In the genomic region with DNA sequence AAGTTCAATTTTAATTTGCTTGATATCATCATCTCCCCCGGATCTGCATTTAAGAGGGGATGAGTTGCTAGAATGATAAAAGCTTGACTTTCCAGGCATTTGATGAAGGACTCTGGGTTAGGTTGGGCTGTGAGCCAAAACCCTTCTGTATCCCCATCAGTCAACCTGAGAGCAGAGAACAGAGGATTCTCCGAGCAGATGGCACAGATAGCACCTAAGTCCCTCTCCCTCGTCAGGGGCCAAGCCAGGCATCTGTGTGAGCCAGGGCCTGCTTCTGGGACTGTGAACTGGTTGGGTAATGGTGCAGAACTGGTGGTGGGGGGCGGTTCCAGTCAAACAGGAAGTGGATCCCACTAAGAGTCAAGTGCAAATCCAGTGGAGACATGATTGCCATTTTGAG, we compare ENCODE assay signal across 22 cellular contexts.
DNase-seq lines count a peak whose midpoint lies in the region.
"Had no signal": no experiment of that assay in that cellular context is flagged by ENCODE, and none has a peak within 500 bp of the region (broad histone marks: within the 10 kb centered on the region; RNA-seq: fewer than 3 reads in every experiment).

No MANE protein-coding gene starts in this region.

- no peaks in the 10 kb centered on the region for H3K36me3 ChIP-seq in BLaER1
- H3K36me3 ChIP-seq: Peyer's patch had no signal

- no peak overlapping the region for H3K9ac ChIP-seq in BLaER1
- H3K9ac ChIP-seq: GM23248 had no signal

- H3K27ac ChIP-seq in BLaER1: no peak overlapping the region
- H3K27ac ChIP-seq: GM23248, Peyer's patch had no signal

- H3K9me3 ChIP-seq in BLaER1: 0 out of 2 replicates have a peak, but pooled peaks cover 6% of the 10 kb centered on the region
- H3K9me3 ChIP-seq: Peyer's patch had no signal

- H3K4me1 ChIP-seq in BLaER1: peaks cover 10% of the 10 kb centered on the region
- H3K4me1 ChIP-seq: Peyer's patch had no signal

- no peaks in the 10 kb centered on the region for H4K20me1 ChIP-seq in BLaER1

- H3K27me3 ChIP-seq in BLaER1: peaks cover 19% of the 10 kb centered on the region; the same call in 1 of the 2 replicates
- H3K27me3 ChIP-seq: Peyer's patch had no signal

- no peak overlapping the region for H3K4me3 ChIP-seq in BLaER1
- H3K4me3 ChIP-seq: GM12878, GM23248, K562, Peyer's patch had no signal

- peak overlapping the region; percentile 40 for H3K4me2 ChIP-seq in BLaER1

- peak; percentile 7 for DNase-seq in NCI-H1092 treated with DMSO at 0.1 percent for 48 hours (lab: John Stamatoyannopoulos, UW)
- no peak for DNase-seq in NCI-H1092 (lab: John Stamatoyannopoulos, UW)
- DNase-seq in NCI-H1694 (lab: John Stamatoyannopoulos, UW): peak; percentile 45
- peak; percentile 51 for DNase-seq in cerebellar cortex (ENCODE audit: low spot score)
- DNase-seq in NCI-H146 (lab: John Stamatoyannopoulos, UW): no peak
- DNase-seq in stimulated activated CD4-positive, alpha-beta T cell treated with anti-CD3 and anti-CD28 coated beads, Interleukin-4, amount 100 ng/mL, for 4 hours: no peak
- DNase-seq: Calu3; CD4-positive, alpha-beta memory T cell; GDM1; GM23248; H7; MV-4-11; NCI-H187; NCI-H2081 treated with DMSO at 0.1 percent for 48 hours; NCI-H524; NCI-H748 treated with DMSO at 0.1 percent for 48 hours; Peyer's patch; SHP77 treated with DMSO at 0.1 percent for 48 hours; T-helper 1 cell had no signal

Comparison
In these comparisons a context has a peak if more than half of its experiments do, and no peak if none do; other contexts are left out.
1. DNase-seq: peak in NCI-H1092 treated with DMSO at 0.1 percent for 48 hours (single experiment), NCI-H1694 (single experiment) and cerebellar cortex (single experiment); none in NCI-H1092 (single experiment), NCI-H146 (single experiment) and stimulated activated CD4-positive, alpha-beta T cell treated with anti-CD3 and anti-CD28 coated beads, Interleukin-4, amount 100 ng/mL, for 4 hours (0 of 2).